In the genomic region with DNA sequence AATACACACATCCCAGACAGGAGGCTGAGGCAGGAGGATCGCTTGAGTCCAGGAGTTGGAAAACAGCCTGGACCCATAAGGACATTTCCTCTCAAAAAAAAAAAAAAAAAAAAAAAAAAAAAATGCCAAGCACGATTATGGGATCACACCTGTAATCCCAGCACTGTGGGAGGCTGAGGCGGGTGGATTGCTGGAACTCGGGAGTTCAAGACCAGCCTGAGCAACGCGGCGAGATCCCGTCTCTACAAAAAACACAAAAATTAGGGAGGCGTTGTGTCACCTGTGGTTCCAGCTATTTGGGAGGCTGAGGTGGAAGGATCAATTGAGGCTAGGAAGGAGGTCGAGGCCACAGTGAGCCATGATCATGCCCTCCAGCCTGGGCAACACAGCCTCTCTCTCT, we compare ENCODE assay signal across 1 cellular context.
TF ChIP-seq lines count a peak whose summit lies in the region.

No MANE protein-coding gene starts in this region.

TF ChIP-seq in A549, 52 proteins besides CTCF, POLR2A, EP300 and RAD21:
- TF ChIP-seq CHD2 (IDR thresholded peaks at IDR 0.05; ENCODE audit: low read length, partially characterized antibody) (no peak), FOSL2 (IDR thresholded peaks at IDR 0.05) (no peak), FOSL2 (CRISPR knock-in tag; IDR thresholded peaks at IDR 0.05) (no peak), HOXB5 (CRISPR knock-in tag; IDR thresholded peaks at IDR 0.05) (no peak), TP53 (CRISPR knock-in tag; IDR thresholded peaks at IDR 0.05) (no peak), HOXA7 (CRISPR knock-in tag; IDR thresholded peaks at IDR 0.05) (no peak), MAFK (IDR thresholded peaks at IDR 0.05; ENCODE audit: partially characterized antibody) (no peak), MYC (IDR thresholded peaks at IDR 0.05; ENCODE audit: borderline replicate concordance, low read length) (no peak), MAX (IDR thresholded peaks at IDR 0.05) (no peak), EHF (CRISPR knock-in tag; IDR thresholded peaks at IDR 0.05) (no peak), E2F6 (IDR thresholded peaks at IDR 0.05; ENCODE audit: borderline replicate concordance, low read depth) (no peak), NFE2L2 (conservative IDR thresholded peaks at IDR 0.05; ENCODE audit: low read length) (no peak), BCL3 (IDR thresholded peaks at IDR 0.05) (no peak), KDM1A (IDR thresholded peaks at IDR 0.05; ENCODE audit: low read depth) (no peak)
- TF ChIP-seq, protein P1, sequence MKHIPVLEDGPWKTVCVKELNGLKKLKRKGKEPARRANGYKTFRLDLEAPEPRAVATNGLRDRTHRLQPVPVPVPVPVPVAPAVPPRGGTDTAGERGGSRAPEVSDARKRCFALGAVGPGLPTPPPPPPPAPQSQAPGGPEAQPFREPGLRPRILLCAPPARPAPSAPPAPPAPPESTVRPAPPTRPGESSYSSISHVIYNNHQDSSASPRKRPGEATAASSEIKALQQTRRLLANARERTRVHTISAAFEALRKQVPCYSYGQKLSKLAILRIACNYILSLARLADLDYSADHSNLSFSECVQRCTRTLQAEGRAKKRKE (CRISPR knock-in tag; IDR thresholded peaks at IDR 0.05; ENCODE audit: low read depth): no peak
